In the genomic region with DNA sequence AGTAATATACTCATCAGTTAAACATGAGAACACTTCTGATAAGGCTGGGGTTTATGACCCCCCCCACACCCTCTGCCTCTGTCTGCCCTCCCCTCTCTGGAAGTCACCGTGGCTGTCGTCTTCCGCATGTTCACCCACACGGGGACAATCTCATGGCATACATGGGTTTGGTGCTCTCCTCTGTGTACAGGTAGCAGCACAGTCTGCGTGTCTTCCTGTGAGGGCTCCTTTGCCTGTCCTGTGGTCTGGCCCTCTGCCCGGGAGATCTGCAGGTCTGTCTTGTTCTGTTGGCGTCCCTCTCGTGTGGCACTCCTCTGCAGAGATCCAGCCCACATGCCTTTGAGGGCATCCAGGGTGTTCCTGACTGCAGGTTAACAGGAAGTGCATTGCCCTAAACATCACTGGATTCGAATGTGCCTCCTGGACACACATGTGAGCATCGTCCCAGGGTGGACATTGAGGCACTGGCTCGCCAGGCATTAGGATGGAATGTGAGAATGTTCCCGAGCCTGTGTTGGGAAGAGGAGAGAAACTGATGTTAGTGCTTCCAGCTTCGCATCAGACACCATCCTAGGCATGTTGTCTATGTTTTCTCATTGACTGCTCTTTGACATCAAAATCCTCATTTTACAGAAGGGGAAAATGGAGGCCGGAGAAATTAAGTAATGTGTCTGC, we compare ENCODE assay signal across 8 cellular contexts. TPM values are rescaled to one million over a fixed set of nuclear protein-coding genes. Genes with fewer than 3 reads are reported as not detected.
DNase-seq lines count a peak whose midpoint lies in the region; ATAC-seq and TF ChIP-seq lines count a peak whose summit lies in the region.

No MANE protein-coding gene starts in this region.

- ATAC-seq in GM19467 (IDR thresholded peaks at IDR 0.05; ENCODE audit: unreplicated experiment): no peak

- no peak for TF ChIP-seq CTCF in chondrocyte (IDR thresholded peaks at IDR 0.05)
- TF ChIP-seq CTCF in sigmoid colon (IDR thresholded peaks at IDR 0.05): no peak
- no peak for TF ChIP-seq CTCF in GM13976 (IDR thresholded peaks at IDR 0.05; ENCODE audit: borderline replicate concordance, control extremely low read depth, extremely low read depth, insufficient read depth, missing control alignments)

- H3K9me3 Mint-ChIP-seq in CD8-positive, alpha-beta memory T cell: no peaks in the 10 kb centered on the region
- H3K9me3 Mint-ChIP-seq in chondrocyte (ENCODE audit: low read depth): no peaks in the 10 kb centered on the region

- H3K4me1 Mint-ChIP-seq in CD8-positive, alpha-beta memory T cell: peaks cover 13 to 21% (median 19%) of the 10 kb centered on the region in 3 donors
- peaks cover 41% of the 10 kb centered on the region for H3K4me1 Mint-ChIP-seq in chondrocyte (ENCODE audit: low read depth)

- CTCF ChIA-PET in CD8-positive, alpha-beta memory T cell (lab: Charles Lee): no interaction called here

- no peaks in the 10 kb centered on the region for H3K36me3 ChIP-seq in CD8-positive, alpha-beta memory T cell (ENCODE audit: insufficient read depth, low read length)
- H3K36me3 ChIP-seq in sigmoid colon: no peaks in the 10 kb centered on the region

- DNase-seq in CD8-positive, alpha-beta memory T cell: peak in 4 of 5 donors; percentile 16 to 67 (median 56)
- DNase-seq in T follicular helper cell (ENCODE audit: low read depth): peak; percentile 20
- DNase-seq in chondrocyte (ENCODE audit: low spot score): no peak
- peak; percentile 79 for DNase-seq in sigmoid colon
- DNase-seq in putamen (ENCODE audit: low spot score): no peak
- no peak for DNase-seq in GM13976 (ENCODE audit: low spot score)
- DNase-seq in head of caudate nucleus: no peak

- H3K4me3 Mint-ChIP-seq in CD8-positive, alpha-beta memory T cell: peak overlapping the region in 6 of 7 donors; percentile 10 to 56 (median 32)
- no peak overlapping the region for H3K4me3 Mint-ChIP-seq in chondrocyte (ENCODE audit: unreplicated experiment)

- no peak overlapping the region for H3K27ac ChIP-seq in CD8-positive, alpha-beta memory T cell (ENCODE audit: low read depth, low read length)
- H3K27ac ChIP-seq in sigmoid colon: peak overlapping the region; percentile 89 to 94 (median 91)

- TF ChIP-seq EP300 in sigmoid colon (IDR thresholded peaks at IDR 0.05): no peak

- WGBS in sigmoid colon, 2 donors: 38 to 54% methylated on average over 14 of the region's 14 CpGs

- POLR2A ChIA-PET in CD8-positive, alpha-beta memory T cell (lab: Charles Lee): no interaction called here

- TF ChIP-seq POLR2A in sigmoid colon (IDR thresholded peaks at IDR 0.05): no peak

- H3K4me1 ChIP-seq in CD8-positive, alpha-beta memory T cell (ENCODE audit: insufficient read depth, low read length): peaks cover 36% of the 10 kb centered on the region
- H3K4me1 ChIP-seq in sigmoid colon: peaks cover 0 to 99% (median 94%) of the 10 kb centered on the region in 4 donors

- peak overlapping the region; percentile 7 to 85 (median 74) for H3K27ac Mint-ChIP-seq in CD8-positive, alpha-beta memory T cell
- peak overlapping the region; percentile 87 for H3K27ac Mint-ChIP-seq in chondrocyte (ENCODE audit: unreplicated experiment)

- no peaks in the 10 kb centered on the region for H3K27me3 Mint-ChIP-seq in CD8-positive, alpha-beta memory T cell
- H3K27me3 Mint-ChIP-seq in chondrocyte (ENCODE audit: low read depth): no peaks in the 10 kb centered on the region

- H3K4me3 ChIP-seq in CD8-positive, alpha-beta memory T cell (ENCODE audit: low read length): no peak overlapping the region
- H3K4me3 ChIP-seq in sigmoid colon: no peak overlapping the region

- in situ Hi-C loops in GM13976 (cut with MboI; ENCODE audit: low sequenced_read_pairs, unreplicated experiment): no loop called here

- H3K27me3 ChIP-seq in CD8-positive, alpha-beta memory T cell (ENCODE audit: insufficient read depth, low read length, poor library complexity, severe bottlenecking): no peaks in the 10 kb centered on the region
- H3K27me3 ChIP-seq in sigmoid colon: no peaks in the 10 kb centered on the region

- H3K9me3 ChIP-seq in CD8-positive, alpha-beta memory T cell (ENCODE audit: low read length): no peaks in the 10 kb centered on the region
- no peaks in the 10 kb centered on the region for H3K9me3 ChIP-seq in sigmoid colon

- intact Hi-C loops in sigmoid colon (cut with DNase I) (loop anchor here (2.0 kb wide), 1 partner anchor 14 kb away; no protein-coding TSS in a partner anchor), head of caudate nucleus (cut with DNase I) (no loop called here)

- no peaks in the 10 kb centered on the region for H3K36me3 Mint-ChIP-seq in CD8-positive, alpha-beta memory T cell
- H3K36me3 Mint-ChIP-seq in chondrocyte (ENCODE audit: low read depth): no peaks in the 10 kb centered on the region

RNA-seq across cellular contexts. Expression of gene NKD1, which starts 54.5 kb away (rescaled TPM):
- 1 to 10 TPM; 1.2 to 1.5 TPM for total RNA-seq in CD8-positive, alpha-beta memory T cell
- polyA plus RNA-seq in CD8-positive, alpha-beta memory T cell: 0.45 TPM
- 5.6 to 8.0 TPM (median 7.8 TPM) in 3 replicates for total RNA-seq in chondrocyte
- 10 to 100 TPM in 3 of 4 donors, 1 to 10 TPM in 1; 6.7 to 18.0 (median 11.5) TPM for total RNA-seq in sigmoid colon
- polyA plus RNA-seq in sigmoid colon: 1 to 10 TPM in 2 of 3 donors, under 1 TPM in 1; under 0.01 to 2.8 (median 1.5) TPM

Comparison
In these comparisons a context has a peak if more than half of its experiments do, and no peak if none do; other contexts are left out.
1. DNase-seq: peak in CD8-positive, alpha-beta memory T cell (4 of 5), T follicular helper cell (single experiment) and sigmoid colon (single experiment); none in chondrocyte (single experiment), putamen (single experiment), GM13976 (single experiment) and head of caudate nucleus (0 of 42).